ENCODE assay signal across 21 cellular contexts in the genomic region with DNA sequence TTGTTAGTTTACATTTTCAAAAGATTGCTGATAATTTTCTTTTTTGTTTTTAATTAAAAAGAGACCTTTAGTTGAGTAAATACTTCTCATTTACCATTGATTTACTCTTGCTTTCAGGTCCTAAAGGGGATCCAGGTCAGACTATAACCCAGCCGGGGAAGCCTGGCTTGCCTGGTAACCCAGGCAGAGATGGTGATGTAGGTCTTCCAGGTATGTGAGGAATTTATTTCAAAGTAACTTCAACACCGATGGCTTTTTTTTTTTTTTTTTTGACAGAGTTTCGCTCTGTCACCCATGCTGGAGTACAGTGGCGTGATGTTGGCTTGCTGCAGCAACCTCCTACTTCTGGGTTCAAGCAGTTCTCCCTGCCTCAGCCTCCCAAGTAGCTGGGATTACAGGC.
"Had no signal": no experiment of that assay in that cellular context is flagged by ENCODE, and none has a peak within 500 bp of the region (broad histone marks: within the 10 kb centered on the region; RNA-seq: fewer than 3 reads in every experiment).

No MANE protein-coding gene starts in this region.

- H3K27me3 ChIP-seq: esophagus muscularis mucosa, gastrocnemius medialis, upper lobe of left lung had no signal

- H3K4me3 Mint-ChIP-seq: activated CD4-positive, alpha-beta memory T cell treated with anti-CD3 and anti-CD28 coated beads, Interleukin-2, amount 10 ng/mL, durations not matched to agents 7 days and 5 days; activated CD4-positive, alpha-beta T cell treated with anti-CD3 and anti-CD28 coated beads, Interleukin-2, amount 10 ng/mL, durations not matched to agents 24 days and 14 days; activated naive CD8-positive, alpha-beta T cell treated with anti-CD3 and anti-CD28 coated beads, Interleukin-2, amount 50 U/mL, for 24 hours; brain; effector memory CD8-positive, alpha-beta T cell; nephron progenitor cell had no signal

- DNase-seq: activated CD4-positive, alpha-beta memory T cell treated with anti-CD3 and anti-CD28 coated beads, Interleukin-2, amount 10 ng/mL, durations not matched to agents 7 days and 5 days; activated CD4-positive, alpha-beta T cell treated with anti-CD3 and anti-CD28 coated beads, Interleukin-2, amount 10 ng/mL, durations not matched to agents 24 days and 14 days; activated gamma-delta T cell; activated naive CD4-positive, alpha-beta T cell treated with anti-CD3 and anti-CD28 coated beads, Interleukin-2, amount 50 U/mL, for 16 hours; activated naive CD8-positive, alpha-beta T cell treated with anti-CD3 and anti-CD28 coated beads, Interleukin-2, amount 50 U/mL, for 24 hours; caudate nucleus; dorsolateral prefrontal cortex; effector memory CD8-positive, alpha-beta T cell; gastrocnemius medialis; head of caudate nucleus; hypothalamus; nephron progenitor cell; pancreas; right cardiac atrium; stimulated activated CD4-positive, alpha-beta T cell treated with anti-CD3 and anti-CD28 coated beads, Interleukin-4, amount 100 ng/mL, for 24 hours; stimulated activated naive CD4-positive, alpha-beta T cell treated with Interleukin-2 at 50 U/mL for 16 hours; upper lobe of left lung had no signal

- H3K4me1 ChIP-seq: esophagus muscularis mucosa, gastrocnemius medialis, pancreas, upper lobe of left lung had no signal

- H3K27ac ChIP-seq: dorsolateral prefrontal cortex, gastrocnemius medialis, pancreas, thoracic aorta, upper lobe of left lung had no signal

- H3K4me1 Mint-ChIP-seq: activated CD4-positive, alpha-beta memory T cell treated with anti-CD3 and anti-CD28 coated beads, Interleukin-2, amount 10 ng/mL, durations not matched to agents 7 days and 5 days; activated CD4-positive, alpha-beta T cell treated with anti-CD3 and anti-CD28 coated beads, Interleukin-2, amount 10 ng/mL, durations not matched to agents 24 days and 14 days; activated naive CD8-positive, alpha-beta T cell treated with anti-CD3 and anti-CD28 coated beads, Interleukin-2, amount 50 U/mL, for 24 hours; brain; nephron progenitor cell had no signal

- H3K36me3 ChIP-seq: gastrocnemius medialis, pancreas, thoracic aorta, upper lobe of left lung had no signal

- ATAC-seq: activated CD4-positive, CD25-positive, alpha-beta regulatory T cell treated with anti-CD3 and anti-CD28 coated beads, Interleukin-2, amount 50 U/mL, for 24 hours; activated naive CD8-positive, alpha-beta T cell treated with anti-CD3 and anti-CD28 coated beads, Interleukin-2, amount 50 U/mL, for 24 hours; effector memory CD8-positive, alpha-beta T cell; gastrocnemius medialis; pancreas; right cardiac atrium had no signal

- H3K27ac Mint-ChIP-seq: activated CD4-positive, alpha-beta memory T cell treated with anti-CD3 and anti-CD28 coated beads, Interleukin-2, amount 10 ng/mL, durations not matched to agents 7 days and 5 days; activated CD4-positive, alpha-beta T cell treated with anti-CD3 and anti-CD28 coated beads, Interleukin-2, amount 10 ng/mL, durations not matched to agents 24 days and 14 days; activated naive CD8-positive, alpha-beta T cell treated with anti-CD3 and anti-CD28 coated beads, Interleukin-2, amount 50 U/mL, for 24 hours; brain; effector memory CD8-positive, alpha-beta T cell had no signal

- H3K27me3 Mint-ChIP-seq: activated CD4-positive, alpha-beta memory T cell treated with anti-CD3 and anti-CD28 coated beads, Interleukin-2, amount 10 ng/mL, durations not matched to agents 7 days and 5 days; activated CD4-positive, alpha-beta T cell treated with anti-CD3 and anti-CD28 coated beads, Interleukin-2, amount 10 ng/mL, durations not matched to agents 24 days and 14 days; activated naive CD8-positive, alpha-beta T cell treated with anti-CD3 and anti-CD28 coated beads, Interleukin-2, amount 50 U/mL, for 24 hours; brain; effector memory CD8-positive, alpha-beta T cell had no signal

- H3K9me3 ChIP-seq: esophagus muscularis mucosa, gastrocnemius medialis, pancreas, thoracic aorta, upper lobe of left lung had no signal

- H3K4me3 ChIP-seq: dorsolateral prefrontal cortex, esophagus muscularis mucosa, gastrocnemius medialis, pancreas, thoracic aorta, upper lobe of left lung had no signal

- H3K9me3 Mint-ChIP-seq: activated CD4-positive, alpha-beta memory T cell treated with anti-CD3 and anti-CD28 coated beads, Interleukin-2, amount 10 ng/mL, durations not matched to agents 7 days and 5 days; activated CD4-positive, alpha-beta T cell treated with anti-CD3 and anti-CD28 coated beads, Interleukin-2, amount 10 ng/mL, durations not matched to agents 24 days and 14 days; activated naive CD8-positive, alpha-beta T cell treated with anti-CD3 and anti-CD28 coated beads, Interleukin-2, amount 50 U/mL, for 24 hours; nephron progenitor cell had no signal
